Comparison of ENCODE assay signal across 14 cellular contexts in genomic region chr10:86687750-86688149, GRCh38. TPM values are rescaled to one million over a fixed set of nuclear protein-coding genes. Genes with fewer than 3 reads are reported as not detected.
A peak's percentile ranks its signal among the peaks of the same experiment; 100 is the strongest.
DNase-seq lines count a peak whose midpoint lies in the region; ATAC-seq, FAIRE-seq and TF ChIP-seq lines count a peak whose summit lies in the region.
"Had no signal": no experiment of that assay in that cellular context is flagged by ENCODE, and none has a peak within 500 bp of the region (broad histone marks: within the 10 kb centered on the region; RNA-seq: fewer than 3 reads in every experiment).

No MANE protein-coding gene starts in this region.

- no peak for ATAC-seq in GM18868 (IDR thresholded peaks at IDR 0.05; ENCODE audit: unreplicated experiment)

- no peaks in the 10 kb centered on the region for H3K27me3 ChIP-seq in esophagus muscularis mucosa
- H3K27me3 ChIP-seq in muscle layer of duodenum (ENCODE audit: low read depth, low read length) = no peaks in the 10 kb centered on the region
- no peaks in the 10 kb centered on the region for H3K27me3 ChIP-seq in BE2C

- H3K4me1 ChIP-seq in esophagus muscularis mucosa = peaks cover 58 to 100% (median 94%) of the 10 kb centered on the region in 4 donors
- peaks cover 6 to 46% of the 10 kb centered on the region in 2 donors for H3K4me1 ChIP-seq in muscle layer of duodenum (ENCODE audit: control insufficient read depth in 1 of 2, insufficient read depth in 2 of 2, low read length in 2 of 2)
- peaks cover 7% of the 10 kb centered on the region for H3K4me1 ChIP-seq in BE2C

- POLR2A ChIA-PET in AG04449 (lab: Yijun Ruan, JAX) = interaction anchor here (0.7 kb wide), 1 partner anchor 52 kb away, joined by 4 read pairs; no protein-coding TSS in a partner anchor

- TF ChIP-seq EP300 in esophagus muscularis mucosa (IDR thresholded peaks at IDR 0.05) = no peak

- no peak for FAIRE-seq in GM12892 (lab: Jason Lieb, UNC)
- FAIRE-seq: endometrium had no signal

- H3K4me3 ChIP-seq in AG04449 (ENCODE audit: low read depth, low read length) (no peak overlapping the region), esophagus muscularis mucosa (no peak overlapping the region), muscle layer of duodenum (ENCODE audit: low read depth in 1 of 2, low read length in 2 of 2) (no peak overlapping the region), BE2C (ENCODE audit: low read depth, low read length) (no peak overlapping the region)
- H3K4me3 ChIP-seq: lung, skin epidermis had no signal

- no peaks in the 10 kb centered on the region for H3K9me3 Mint-ChIP-seq in HFFc6
- H3K9me3 Mint-ChIP-seq: activated CD4-positive, alpha-beta memory T cell treated with anti-CD3 and anti-CD28 coated beads for 36 hours; activated T-helper 1 cell treated with anti-CD3 and anti-CD28 coated beads, Interleukin-12 subunit alpha, Interleukin-12 subunit beta, Interleukin-2, Interleukin-4 antibody, amounts not matched to agents 30 ng/mL and 10 ng/mL and 1 ng/mL, durations not matched to agents 14 hours and 24 hours and 36 hours; neural crest cell had no signal

- CTCF ChIA-PET in AG04449 (lab: Yijun Ruan, JAX) = interaction anchor here (0.7 to 9.6 kb wide), 14 partner anchors 8 to 287 kb away, joined by 3 to 86 read pairs (median 5); no protein-coding TSS in a partner anchor

- WGBS in esophagus muscularis mucosa = 26% methylated on average over 4 of the region's 4 CpGs

- H3K36me3 ChIP-seq in esophagus muscularis mucosa (peaks cover 0 to 15% (median 5%) of the 10 kb centered on the region in 4 donors), muscle layer of duodenum (ENCODE audit: control insufficient read depth in 1 of 2, insufficient read depth in 2 of 2, low read length in 2 of 2) (no peaks in the 10 kb centered on the region), BE2C (no peaks in the 10 kb centered on the region; the same call in 1 of the 2 replicates)

- no peaks in the 10 kb centered on the region for H3K36me3 Mint-ChIP-seq in HFFc6 (ENCODE audit: low read depth)
- H3K36me3 Mint-ChIP-seq: activated CD4-positive, alpha-beta memory T cell treated with anti-CD3 and anti-CD28 coated beads for 36 hours had no signal

- peak overlapping the region; percentile 28 for H3K4me3 Mint-ChIP-seq in HFFc6
- H3K4me3 Mint-ChIP-seq: activated CD4-positive, alpha-beta memory T cell treated with anti-CD3 and anti-CD28 coated beads for 36 hours; activated T-helper 1 cell treated with anti-CD3 and anti-CD28 coated beads, Interleukin-12 subunit alpha, Interleukin-12 subunit beta, Interleukin-2, Interleukin-4 antibody, amounts not matched to agents 30 ng/mL and 10 ng/mL and 1 ng/mL, durations not matched to agents 14 hours and 24 hours and 36 hours; neural crest cell had no signal

- DNase-seq in AG04449 (ENCODE audit: low read depth, low spot score) = peak; percentile 86
- peak; percentile 81 for DNase-seq in HFFc6
- no peak for DNase-seq in esophagus muscularis mucosa (ENCODE audit: extremely low spot score)
- no peak for DNase-seq in GM12892 (ENCODE audit: insufficient read length)
- DNase-seq in activated naive CD4-positive, alpha-beta T cell treated with Interleukin-2 at 50 U/mL for 16 hours = no peak
- no peak for DNase-seq in BE2C

- TF ChIP-seq POLR2A in esophagus muscularis mucosa (IDR thresholded peaks at IDR 0.05; ENCODE audit: low read depth) (no peak), GM12892 (IDR thresholded peaks at IDR 0.05; ENCODE audit: low read depth, low read length) (no peak)

- peak overlapping the region; percentile 27 for H3K27ac Mint-ChIP-seq in HFFc6
- H3K27ac Mint-ChIP-seq: activated CD4-positive, alpha-beta memory T cell treated with anti-CD3 and anti-CD28 coated beads for 36 hours; activated T-helper 1 cell treated with anti-CD3 and anti-CD28 coated beads, Interleukin-12 subunit alpha, Interleukin-12 subunit beta, Interleukin-2, Interleukin-4 antibody, amounts not matched to agents 30 ng/mL and 10 ng/mL and 1 ng/mL, durations not matched to agents 14 hours and 24 hours and 36 hours had no signal

- H3K27me3 Mint-ChIP-seq in HFFc6 (ENCODE audit: insufficient read depth) = peaks cover 7% of the 10 kb centered on the region

- TF ChIP-seq CTCF in AG04449 (IDR thresholded peaks at IDR 0.05; ENCODE audit: insufficient read depth, low read length, missing control alignments) (no peak), HFFc6 (IDR thresholded peaks at IDR 0.05) (no peak), esophagus muscularis mucosa (IDR thresholded peaks at IDR 0.05) (no peak), BE2C (IDR thresholded peaks at IDR 0.05; ENCODE audit: low read depth, low read length) (no peak)

- H3K27ac ChIP-seq in esophagus muscularis mucosa (replicated peaks in 1 of 4) (peak overlapping the region; percentile 84 to 91 (median 86)), muscle layer of duodenum (ENCODE audit: low read length) (peak overlapping the region; percentile 86)

- intact Hi-C loops in esophagus muscularis mucosa (cut with DNase I) = no loop called here

- peaks cover 26% of the 10 kb centered on the region for H3K4me1 Mint-ChIP-seq in HFFc6 (ENCODE audit: low read depth)

- H3K9me3 ChIP-seq in esophagus muscularis mucosa (no peaks in the 10 kb centered on the region), muscle layer of duodenum (ENCODE audit: control insufficient read depth in 1 of 2, low read length in 2 of 2) (no peaks in the 10 kb centered on the region), BE2C (no peaks in the 10 kb centered on the region)

RNA-seq across cellular contexts. Expression of gene LDB3, which starts 19.4 kb away (rescaled TPM):
- total RNA-seq in HFFc6 (2021; fragmentation: NEBNext Ultra II Directional; extraction: Animal tissue kit (Norgen Biotek cat#: 25700)) = 1 to 10 TPM in 1 of 6 experiments, under 1 TPM in 5; 0.55 to 1.3 (median 0.66) TPM
- 10 to 100 TPM; 12.6 to 42.3 (median 21.6) TPM for total RNA-seq in esophagus muscularis mucosa
- 0.38 TPM for polyA plus RNA-seq in GM12892 (2012; ENCODE audit: missing spikeins)
- polyA plus RNA-seq in BE2C (2012; ENCODE audit: insufficient read depth, insufficient read length, low read depth) = 1.9 TPM

RNA-seq across cellular contexts. Expression of gene OPN4, which starts 33.4 kb away (rescaled TPM):
- not detected for total RNA-seq in HFFc6 (2021; fragmentation: NEBNext Ultra II Directional; extraction: Animal tissue kit (Norgen Biotek cat#: 25700))
- total RNA-seq in esophagus muscularis mucosa = under 1 TPM in 1 of 4 donors, not detected in 3; 0.32 TPM
- polyA plus RNA-seq in GM12892 (2012; ENCODE audit: missing spikeins) = not detected
- polyA plus RNA-seq in BE2C (2012; ENCODE audit: insufficient read depth, insufficient read length, low read depth) = not detected
- total RNA-seq: activated CD4-positive, alpha-beta memory T cell treated with anti-CD3 and anti-CD28 coated beads for 36 hours; activated T-helper 1 cell treated with anti-CD3 and anti-CD28 coated beads, Interleukin-12 subunit alpha, Interleukin-12 subunit beta, Interleukin-2, Interleukin-4 antibody, amounts not matched to agents 30 ng/mL and 10 ng/mL and 1 ng/mL, durations not matched to agents 14 hours and 24 hours and 36 hours; neural crest cell had no signal
- polyA plus RNA-seq: lung had no signal

Comparison
In these comparisons a context has a peak if more than half of its experiments do, and no peak if none do; other contexts are left out.
1. DNase-seq: peak in AG04449 (single experiment) and HFFc6 (single experiment); none in esophagus muscularis mucosa (single experiment), GM12892 (single experiment), activated naive CD4-positive, alpha-beta T cell treated with Interleukin-2 at 50 U/mL for 16 hours (single experiment) and BE2C (single experiment).
2. RNA of gene LDB3, which starts 19.4 kb away (total RNA-seq): 12.6 to 42.3 TPM in esophagus muscularis mucosa; 0.55 to 1.3 TPM in HFFc6; every median in the first group is over 4 times any median in the second.